13 cellular contexts compared by ENCODE assay signal in the genomic region with DNA sequence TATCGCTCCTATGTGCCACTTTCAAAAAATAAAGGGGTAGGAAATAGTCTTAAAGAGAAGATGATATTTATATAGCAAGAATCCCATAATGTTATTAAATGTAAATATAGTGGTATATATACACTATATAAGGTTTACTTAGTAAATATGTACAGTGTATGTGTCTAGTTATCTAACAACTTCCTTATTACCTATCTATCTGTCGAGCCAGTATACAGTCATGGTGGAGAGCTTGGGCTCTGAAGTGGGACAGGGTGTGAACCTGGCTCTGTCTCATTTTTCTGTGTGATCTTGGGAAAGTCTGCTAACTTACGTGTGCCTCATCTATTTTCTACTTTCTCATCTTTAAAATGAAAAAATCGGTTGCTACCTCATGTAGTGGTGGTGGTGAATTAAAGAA.
DNase-seq lines count a peak whose midpoint lies in the region; ATAC-seq and TF ChIP-seq lines count a peak whose summit lies in the region.
"Had no signal": no experiment of that assay in that cellular context is flagged by ENCODE, and none has a peak within 500 bp of the region (broad histone marks: within the 10 kb centered on the region; RNA-seq: fewer than 3 reads in every experiment).

No MANE protein-coding gene starts in this region.

- H3K4me3 Mint-ChIP-seq in H9 (no peak overlapping the region), mesothelial cell of epicardium (no peak overlapping the region), type B pancreatic cell (no peak overlapping the region)
- H3K4me3 Mint-ChIP-seq: B cell; CD4-positive, alpha-beta memory T cell had no signal

- H3K56ac ChIP-seq in H9 (ENCODE audit: insufficient read length, low read depth, low read length), result no peak overlapping the region

- peaks cover 11% of the 10 kb centered on the region; the same call in 1 of the 2 replicates for H3K4me1 ChIP-seq in H9 (ENCODE audit: insufficient read depth, low read length)
- H3K4me1 ChIP-seq in colonic mucosa, result no peaks in the 10 kb centered on the region

- H3K18ac ChIP-seq in H9 (ENCODE audit: insufficient read length, low read depth, low read length), result no peak overlapping the region

- no peak overlapping the region for H3K9ac ChIP-seq in H9 (ENCODE audit: extremely low read depth, insufficient read length, low read length)
- H3K9ac ChIP-seq in colonic mucosa (ENCODE audit: low read depth in 2 of 2, low read length in 2 of 2), result no peak overlapping the region

- no peak overlapping the region for H4K91ac ChIP-seq in H9 (ENCODE audit: insufficient read length, low read depth, low read length)

- no CpG with 5 or more reads among the region's 4 CpGs for WGBS in H9 (ENCODE audit: extremely low coverage, insufficient read length, low lambda C conversion rate)

- peaks cover 0 to 4% (median 4%) of the 10 kb centered on the region in 3 experiments; a peak in 3 of 7 replicates for H3K36me3 Mint-ChIP-seq in H9 (ENCODE audit: insufficient read depth in 1 of 3, low read depth in 3 of 3)
- peaks cover 12% of the 10 kb centered on the region for H3K36me3 Mint-ChIP-seq in mesothelial cell of epicardium
- H3K36me3 Mint-ChIP-seq in type B pancreatic cell, result peaks cover 42% of the 10 kb centered on the region
- H3K36me3 Mint-ChIP-seq: CD4-positive, alpha-beta memory T cell had no signal

- no peak overlapping the region for H3K4me3 ChIP-seq in colonic mucosa

- H3K4ac ChIP-seq in H9 (ENCODE audit: low read depth, low read length), result no peak overlapping the region

- no peak overlapping the region for H2AFZ ChIP-seq in H9 (ENCODE audit: low read length)

- no peak overlapping the region for H2BK15ac ChIP-seq in H9 (ENCODE audit: low read depth, low read length)

- no peak overlapping the region for H2BK20ac ChIP-seq in H9 (ENCODE audit: low read depth, low read length, poor library complexity, severe bottlenecking)

- intact Hi-C loops in colonic mucosa (cut with DNase I), result no loop called here

- no peak overlapping the region for H3K4me2 ChIP-seq in H9 (ENCODE audit: insufficient read depth, insufficient read length, low read length)

- H3T11ph ChIP-seq in H9 (ENCODE audit: low read length), result no peak overlapping the region

- H3K9me3 Mint-ChIP-seq in H9, result no peaks in the 10 kb centered on the region
- no peaks in the 10 kb centered on the region for H3K9me3 Mint-ChIP-seq in mesothelial cell of epicardium
- no peaks in the 10 kb centered on the region for H3K9me3 Mint-ChIP-seq in type B pancreatic cell

- H3K27me3 Mint-ChIP-seq in H9 (ENCODE audit: low read depth), result no peaks in the 10 kb centered on the region
- no peaks in the 10 kb centered on the region for H3K27me3 Mint-ChIP-seq in mesothelial cell of epicardium (ENCODE audit: low read depth)
- no peaks in the 10 kb centered on the region for H3K27me3 Mint-ChIP-seq in type B pancreatic cell
- H3K27me3 Mint-ChIP-seq: B cell had no signal

- no peak overlapping the region for H2AK5ac ChIP-seq in H9 (ENCODE audit: insufficient read length, low read length)

- H3K79me1 ChIP-seq in H9 (ENCODE audit: insufficient read depth, low read depth, low read length, poor library complexity, severe bottlenecking), result no peaks in the 10 kb centered on the region

- H3K27ac ChIP-seq in H9 (ENCODE audit: insufficient read length, low read depth, low read length) (peak overlapping the region; percentile 9), colonic mucosa (no peak overlapping the region)

- no peak overlapping the region for H3K14ac ChIP-seq in H9 (ENCODE audit: insufficient read depth, low read length)

- H3K23ac ChIP-seq in H9 (ENCODE audit: insufficient read length, low read depth, low read length), result no peak overlapping the region

- H3K9me3 ChIP-seq in H9 (ENCODE audit: control insufficient read depth, low read depth, low read length) (no peaks in the 10 kb centered on the region), colonic mucosa (no peaks in the 10 kb centered on the region)

- no peak overlapping the region for H2BK120ac ChIP-seq in H9 (ENCODE audit: low read depth, low read length, poor library complexity, severe bottlenecking)

- H3K36me3 ChIP-seq in colonic mucosa, result no peaks in the 10 kb centered on the region

- no peaks in the 10 kb centered on the region for H3K79me2 ChIP-seq in H9 (ENCODE audit: insufficient read depth, low read length)

- DNase-seq in H9 (no peak), colonic mucosa (peak; percentile 25), mesothelial cell of epicardium (ENCODE audit: low spot score in 2 of 2, unreplicated experiment in 2 of 2) (no peak), type B pancreatic cell (ENCODE audit: extremely low spot score, unreplicated experiment) (no peak), glomerular visceral epithelial cell (ENCODE audit: extremely low spot score) (no peak), SHP77 (lab: John Stamatoyannopoulos, UW) (no peak)
- DNase-seq: C1 segment of cervical spinal cord; CD4-positive, alpha-beta memory T cell; DND-41; GF-D8; IMR-90 had no signal

- no peak overlapping the region for H4K5ac ChIP-seq in H9 (ENCODE audit: insufficient read length, low read depth, low read length)

- peaks cover 3% of the 10 kb centered on the region for H3K23me2 ChIP-seq in H9 (ENCODE audit: insufficient read length, low read depth, low read length, poor library complexity, severe bottlenecking)

- H4K20me1 ChIP-seq in H9 (ENCODE audit: control insufficient read depth, insufficient read depth, insufficient read length), result no peaks in the 10 kb centered on the region

- H3K27me3 ChIP-seq in H9 (ENCODE audit: insufficient read depth, low read length), result no peaks in the 10 kb centered on the region
- H3K27me3 ChIP-seq in colonic mucosa, result no peaks in the 10 kb centered on the region

- no peak overlapping the region for H4K8ac ChIP-seq in H9 (replicated peaks; ENCODE audit: insufficient read length, low read depth, low read length)

- no peak overlapping the region for H2BK5ac ChIP-seq in H9 (ENCODE audit: insufficient read length, low read length)

- H3K4me1 Mint-ChIP-seq in H9 (peaks cover 62 to 69% of the 10 kb centered on the region in 2 experiments), mesothelial cell of epicardium (peaks cover 50% of the 10 kb centered on the region), type B pancreatic cell (ENCODE audit: unreplicated experiment) (peaks cover 6% of the 10 kb centered on the region)
- H3K4me1 Mint-ChIP-seq: B cell; CD4-positive, alpha-beta memory T cell had no signal

- TF ChIP-seq CTCF in H9 (conservative IDR thresholded peaks at IDR 0.05) (no peak), colonic mucosa (IDR thresholded peaks at IDR 0.05) (no peak), mesothelial cell of epicardium (IDR thresholded peaks at IDR 0.05; ENCODE audit: unreplicated experiment) (no peak), type B pancreatic cell (conservative IDR thresholded peaks at IDR 0.05) (no peak)

- no peak for ATAC-seq in HG03108 (IDR thresholded peaks at IDR 0.05; ENCODE audit: unreplicated experiment)

- peak overlapping the region; percentile 64 to 91 (median 71); a peak in 5 of 7 replicates for H3K27ac Mint-ChIP-seq in H9
- H3K27ac Mint-ChIP-seq in mesothelial cell of epicardium, result peak overlapping the region; percentile 74
- H3K27ac Mint-ChIP-seq in type B pancreatic cell, result peak overlapping the region; percentile 84
- H3K27ac Mint-ChIP-seq: B cell; CD4-positive, alpha-beta memory T cell had no signal

- H2BK12ac ChIP-seq in H9 (ENCODE audit: insufficient read length, low read depth, low read length), result peak overlapping the region; percentile 76
